Comparison of ENCODE assay signal across 29 cellular contexts in the genomic region with DNA sequence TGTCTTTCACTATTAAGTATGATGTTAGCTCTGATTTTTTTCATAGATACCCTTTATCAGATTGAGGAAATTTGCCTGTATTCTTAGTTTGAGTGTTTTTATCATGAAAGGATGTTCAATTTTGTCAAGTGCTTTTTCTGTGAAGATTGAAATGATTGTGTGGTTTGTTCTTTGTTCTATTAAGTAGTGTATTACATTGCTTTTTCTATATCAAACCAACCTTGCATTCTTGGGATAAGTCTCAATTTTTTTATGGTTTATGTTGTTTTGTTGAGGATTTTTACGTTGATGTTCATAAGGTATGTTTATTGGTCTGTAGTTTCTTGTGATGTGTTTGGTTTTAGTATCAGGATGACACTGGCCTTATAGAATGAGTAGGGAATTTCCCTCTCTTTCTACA.
"Had no signal": no experiment of that assay in that cellular context is flagged by ENCODE, and none has a peak within 500 bp of the region (broad histone marks: within the 10 kb centered on the region; RNA-seq: fewer than 3 reads in every experiment).

No MANE protein-coding gene starts in this region.

- H3K27me3 ChIP-seq: brain microvascular endothelial cell, SJCRH30 had no signal

- ATAC-seq: activated CD8-positive, alpha-beta T cell treated with anti-CD3 and anti-CD28 coated beads for 36 hours had no signal

- DNase-seq: activated CD4-positive, alpha-beta T cell treated with anti-CD3 and anti-CD28 coated beads, Interleukin-2, amount 10 ng/mL, durations not matched to agents 24 days and 14 days; activated CD4-positive, alpha-beta T cell treated with anti-CD3 and anti-CD28 coated beads, Interleukin-2, amount 50 U/mL, for 4 hours; activated CD8-positive, alpha-beta T cell treated with anti-CD3 and anti-CD28 coated beads for 36 hours; activated gamma-delta T cell treated with Interleukin-2 at 50 U/mL for 16 hours; activated naive CD4-positive, alpha-beta T cell treated with anti-CD3 and anti-CD28 coated beads, Interleukin-2, amount 10 ng/mL, durations not matched to agents 7 days and 5 days; activated naive CD8-positive, alpha-beta T cell treated with anti-CD3 and anti-CD28 coated beads for 36 hours; activated T-cell treated with anti-CD3 and anti-CD28 coated beads, Interleukin-2, amount 50 U/mL, for 1 hour; amniotic stem cell; aorta; brain microvascular endothelial cell; central memory CD4-positive, alpha-beta T cell; Kasumi-1; MM.1S; NCI-H1092 treated with DMSO at 0.1 percent for 48 hours; NCI-H1417; NCI-H146; NCI-H187; NCI-H2029 treated with DMSO at 0.1 percent for 48 hours; NCI-H510A; NCI-H526; NCI-H748 treated with DMSO at 0.1 percent for 48 hours; OCI-M1; SHP77; SJCRH30; T1000 had no signal

- H3K4me1 ChIP-seq: SJCRH30 had no signal

- H3K27me3 Mint-ChIP-seq: activated CD4-positive, alpha-beta T cell treated with anti-CD3 and anti-CD28 coated beads, Interleukin-2, amount 10 ng/mL, durations not matched to agents 24 days and 14 days; activated CD8-positive, alpha-beta T cell treated with anti-CD3 and anti-CD28 coated beads for 36 hours; activated naive CD4-positive, alpha-beta T cell treated with anti-CD3 and anti-CD28 coated beads, Interleukin-2, amount 10 ng/mL, durations not matched to agents 7 days and 5 days; activated naive CD8-positive, alpha-beta T cell treated with anti-CD3 and anti-CD28 coated beads for 36 hours had no signal

- FAIRE-seq: colon, TTC549 had no signal

- H3K27ac Mint-ChIP-seq: activated CD4-positive, alpha-beta T cell treated with anti-CD3 and anti-CD28 coated beads, Interleukin-2, amount 10 ng/mL, durations not matched to agents 24 days and 14 days; activated CD8-positive, alpha-beta T cell treated with anti-CD3 and anti-CD28 coated beads for 36 hours; activated naive CD4-positive, alpha-beta T cell treated with anti-CD3 and anti-CD28 coated beads, Interleukin-2, amount 10 ng/mL, durations not matched to agents 7 days and 5 days; activated naive CD8-positive, alpha-beta T cell treated with anti-CD3 and anti-CD28 coated beads for 36 hours; activated T-helper 1 cell treated with anti-CD3 and anti-CD28 coated beads, Interleukin-12 subunit alpha, Interleukin-12 subunit beta, Interleukin-2, Interleukin-4 antibody, amounts not matched to agents 30 ng/mL and 10 ng/mL and 1 ng/mL, durations not matched to agents 14 hours and 24 hours and 36 hours had no signal

- H3K4me3 ChIP-seq: SJCRH30, SK-N-MC had no signal

- H3K27ac ChIP-seq: brain microvascular endothelial cell, SJCRH30, SK-N-MC had no signal

- H3K4me3 Mint-ChIP-seq: activated CD4-positive, alpha-beta T cell treated with anti-CD3 and anti-CD28 coated beads, Interleukin-2, amount 10 ng/mL, durations not matched to agents 24 days and 14 days; activated CD8-positive, alpha-beta T cell treated with anti-CD3 and anti-CD28 coated beads for 36 hours; activated naive CD4-positive, alpha-beta T cell treated with anti-CD3 and anti-CD28 coated beads, Interleukin-2, amount 10 ng/mL, durations not matched to agents 7 days and 5 days; activated naive CD8-positive, alpha-beta T cell treated with anti-CD3 and anti-CD28 coated beads for 36 hours; activated T-helper 1 cell treated with anti-CD3 and anti-CD28 coated beads, Interleukin-12 subunit alpha, Interleukin-12 subunit beta, Interleukin-2, Interleukin-4 antibody, amounts not matched to agents 30 ng/mL and 10 ng/mL and 1 ng/mL, durations not matched to agents 14 hours and 24 hours and 36 hours had no signal
